Comparison of ENCODE assay signal across 9 cellular contexts in the genomic region with DNA sequence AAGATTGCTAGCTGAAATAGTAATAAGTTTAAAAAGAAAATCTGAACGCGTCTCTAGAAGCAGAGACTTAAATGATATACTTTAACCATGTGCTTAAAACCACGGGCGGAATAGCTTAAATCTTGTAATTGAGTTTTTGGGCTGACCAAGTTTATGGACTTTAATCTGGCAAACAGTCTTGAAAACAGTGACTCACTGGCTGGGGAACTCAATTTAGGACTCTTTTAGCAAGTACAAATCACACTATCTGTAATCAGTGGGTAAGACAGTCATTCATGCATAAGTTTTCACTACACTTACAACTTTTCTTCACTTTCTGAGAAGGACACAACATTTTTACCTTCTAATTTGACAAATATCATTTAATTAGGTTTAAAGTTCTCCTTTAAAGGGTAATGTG. TPM values are rescaled to one million over a fixed set of nuclear protein-coding genes. Genes with fewer than 3 reads are reported as not detected.
A peak's percentile ranks its signal among the peaks of the same experiment; 100 is the strongest.
DNase-seq lines count a peak whose midpoint lies in the region; ATAC-seq, FAIRE-seq and TF ChIP-seq lines count a peak whose summit lies in the region.
"Had no signal": no experiment of that assay in that cellular context is flagged by ENCODE, and none has a peak within 500 bp of the region (broad histone marks: within the 10 kb centered on the region; RNA-seq: fewer than 3 reads in every experiment).

No MANE protein-coding gene starts in this region.

- DNase-seq in Calu3 (no peak), PC-3 (peak; percentile 61), fibroblast of mammary gland (ENCODE audit: low read depth) (peak; percentile 61), pancreas (no peak), NCI-H128 (lab: John Stamatoyannopoulos, UW; ENCODE audit: unreplicated experiment) (no peak), NCI-H82 treated with DMSO at 0.1 percent for 48 hours (lab: John Stamatoyannopoulos, UW; ENCODE audit: unreplicated experiment) (no peak)
- DNase-seq in activated CD4-positive, alpha-beta T cell treated with anti-CD3 and anti-CD28 coated beads for 4 hours: no peak
- no peak for DNase-seq in activated naive CD4-positive, alpha-beta T cell treated with Interleukin-2 at 50 U/mL for 16 hours

- H3K27ac Mint-ChIP-seq in Calu3 (ENCODE audit: unreplicated experiment): no peak overlapping the region

- H3K4me1 Mint-ChIP-seq in Calu3 (ENCODE audit: low read depth, unreplicated experiment): peaks cover 6% of the 10 kb centered on the region

- H3K4me2 ChIP-seq in PC-3 (ENCODE audit: low read length): peak overlapping the region; percentile 91

- H3K4me3 ChIP-seq in PC-3 (ENCODE audit: low read length): peak overlapping the region; percentile 64
- H3K4me3 ChIP-seq in fibroblast of mammary gland (ENCODE audit: control insufficient read depth, low read depth, low read length): peak overlapping the region; percentile 41
- H3K4me3 ChIP-seq in pancreas: peak overlapping the region in 2 of 4 donors; percentile 33 to 47

- CTCF ChIA-PET in Calu3 (lab: Charles Lee): interaction anchor here (1.4 kb wide), 1 partner anchor 34 kb away, joined by 4 read pairs; no protein-coding TSS in a partner anchor
- CTCF ChIA-PET in PC-3 (lab: Charles Lee): no interaction called here

- peaks cover 28% of the 10 kb centered on the region for H3K36me3 Mint-ChIP-seq in Calu3 (ENCODE audit: insufficient read depth, unreplicated experiment)

- peak; percentile 57 for FAIRE-seq in pancreas (lab: Jason Lieb, UNC)

- TF ChIP-seq CTCF in Calu3 (IDR thresholded peaks at IDR 0.05; ENCODE audit: unreplicated experiment) (no peak), PC-3 (conservative IDR thresholded peaks at IDR 0.05; ENCODE audit: low read depth, low read length) (no peak), fibroblast of mammary gland (conservative IDR thresholded peaks at IDR 0.05; ENCODE audit: control insufficient read depth, insufficient read depth, low read depth, low read length) (no peak), pancreas (IDR thresholded peaks at IDR 0.05) (no peak)

- no peaks in the 10 kb centered on the region for H3K9me2 ChIP-seq in PC-3 (replicated peaks; ENCODE audit: low read length)

- H3K36me3 ChIP-seq in PC-3 (ENCODE audit: low read depth, low read length): peaks cover 22% of the 10 kb centered on the region
- H3K36me3 ChIP-seq in pancreas: peaks cover 0 to 17% (median 0%) of the 10 kb centered on the region in 3 donors

- WGBS in pancreas, 2 donors: 17 to 18% methylated on average over 4 of the region's 4 CpGs

- no peaks in the 10 kb centered on the region for H3F3A ChIP-seq in PC-3 (ENCODE audit: low read length, unreplicated experiment)

- no peaks in the 10 kb centered on the region for H3K9me3 ChIP-seq in PC-3 (ENCODE audit: low read length)
- no peaks in the 10 kb centered on the region for H3K9me3 ChIP-seq in pancreas

- no peaks in the 10 kb centered on the region for H3K79me2 ChIP-seq in PC-3 (ENCODE audit: low read length)

- ATAC-seq in PC-3 (peak; percentile 65), pancreas (peak; percentile 46 to 70 (median 54))

- H3K9me3 Mint-ChIP-seq in Calu3 (ENCODE audit: low read depth, unreplicated experiment): peaks cover 6% of the 10 kb centered on the region
- H3K9me3 Mint-ChIP-seq: central memory CD8-positive, alpha-beta T cell had no signal

- intact Hi-C loops in Calu3 (cut with micrococcal nuclease; ENCODE audit: unreplicated experiment) (no loop called here), PC-3 (cut with micrococcal nuclease) (loop anchor here (1.0 kb wide), 1 partner anchor 15 kb away; no protein-coding TSS in a partner anchor), pancreas (cut with DNase I) (no loop called here)

- H3K9ac ChIP-seq in PC-3 (ENCODE audit: low read length): 0 out of 2 replicates have a peak overlapping the region, but pooled peaks have one; percentile 7

- peaks cover 28% of the 10 kb centered on the region for H3K4me1 ChIP-seq in PC-3 (ENCODE audit: insufficient read depth, low read length)
- peaks cover 5 to 12% (median 9%) of the 10 kb centered on the region in 3 donors for H3K4me1 ChIP-seq in pancreas

- H2AFZ ChIP-seq in PC-3 (ENCODE audit: low read length): peak overlapping the region; percentile 68

- BruUV-seq in Calu3 (replicated peaks; lab: Mats Ljungman, UMichigan) (no TSS peak), PC-3 (replicated peaks; lab: Mats Ljungman, UMichigan) (no TSS peak)

- no peaks in the 10 kb centered on the region for H3K27me3 ChIP-seq in PC-3 (ENCODE audit: low read length)
- H3K27me3 ChIP-seq in pancreas: no peaks in the 10 kb centered on the region

- POLR2A ChIA-PET in PC-3 (lab: Charles Lee; ENCODE audit: unreplicated experiment): interaction anchor here (0.6 kb wide), 1 partner anchor 40 kb away, joined by 5 read pairs; no protein-coding TSS in a partner anchor

- no peaks in the 10 kb centered on the region for H4K20me1 ChIP-seq in PC-3 (ENCODE audit: low read length)

- H3K27me3 Mint-ChIP-seq in Calu3 (ENCODE audit: unreplicated experiment): peaks cover 14% of the 10 kb centered on the region

- H3K27ac ChIP-seq in PC-3 (ENCODE audit: low read length) (no peak overlapping the region), pancreas (peak overlapping the region in 2 of 4 donors; percentile 13 to 28)

- peak overlapping the region; percentile 61 for H3K4me3 Mint-ChIP-seq in Calu3 (ENCODE audit: low read depth, unreplicated experiment)

RNA-seq across cellular contexts. Expression of gene ZNF627, which starts 26.8 kb away (rescaled TPM):
- total RNA-seq in Calu3 (2022): 12.0 and 13.3 TPM in 2 replicates
- 8.5 and 14.2 TPM in 2 replicates for total RNA-seq in PC-3 (2014; rRNA removed)
- total RNA-seq in pancreas: 1 to 10 TPM; 4.4 to 8.5 (median 6.0) TPM
- polyA plus RNA-seq in pancreas: 1 to 10 TPM; 4.6 to 6.4 TPM

RNA-seq across cellular contexts. Expression of gene ACP5, which starts 46.6 kb away (rescaled TPM):
- total RNA-seq in Calu3 (2022) (0.94 and 2.2 TPM in 2 replicates), PC-3 (2014; rRNA removed) (not detected in 2 replicates), pancreas (10 to 100 TPM in 2 of 6 donors, 1 to 10 TPM in 4; 3.5 to 21.8 (median 7.0) TPM)
- 10 to 100 TPM in 1 of 2 donors, 1 to 10 TPM in 1; 7.7 to 11.4 TPM for polyA plus RNA-seq in pancreas

Comparison
In these comparisons a context has a peak if more than half of its experiments do, and no peak if none do; other contexts are left out.
1. DNase-seq: peak in PC-3 (single experiment) and fibroblast of mammary gland (single experiment); none in Calu3 (single experiment), pancreas (0 of 6), NCI-H128 (single experiment), NCI-H82 treated with DMSO at 0.1 percent for 48 hours (single experiment), activated CD4-positive, alpha-beta T cell treated with anti-CD3 and anti-CD28 coated beads for 4 hours (0 of 2) and activated naive CD4-positive, alpha-beta T cell treated with Interleukin-2 at 50 U/mL for 16 hours (single experiment).